ENCODE assay signal across 17 cellular contexts in the genomic region with DNA sequence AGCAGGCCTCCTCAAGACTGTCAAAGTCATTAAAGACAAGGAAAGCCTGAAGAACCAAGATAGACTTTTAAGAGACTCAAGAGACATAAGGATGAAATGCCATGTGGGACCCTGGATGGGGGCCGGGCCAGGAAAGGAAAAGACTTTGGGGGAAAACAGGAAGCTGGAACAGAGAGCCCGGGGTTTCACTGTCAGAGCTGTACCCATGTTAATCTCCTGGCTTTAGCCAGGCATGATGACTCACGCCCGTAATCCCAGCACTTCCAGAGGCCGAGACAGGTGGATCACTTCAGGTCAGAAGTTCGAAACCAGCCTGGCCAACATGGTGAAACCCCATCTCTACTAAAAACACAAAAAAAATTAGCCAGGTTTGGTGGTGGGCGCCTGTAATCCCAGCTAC.
"Had no signal": no experiment of that assay in that cellular context is flagged by ENCODE, and none has a peak within 500 bp of the region (broad histone marks: within the 10 kb centered on the region; RNA-seq: fewer than 3 reads in every experiment).

No MANE protein-coding gene starts in this region.

- H3K4me3 Mint-ChIP-seq: activated naive CD8-positive, alpha-beta T cell treated with anti-CD3 and anti-CD28 coated beads, Interleukin-2, amount 10 ng/mL, durations not matched to agents 7 days and 5 days; central memory CD8-positive, alpha-beta T cell; natural killer cell; stimulated activated memory B cell treated with anti-CD40 and anti-IgM and Interleukin-4, amounts not matched to agents 10 μg/mL and 1 μg/mL and 100 μg/mL, for 72 hours had no signal

- H3K27ac ChIP-seq: brain microvascular endothelial cell, coronary artery, right atrium auricular region had no signal

- H3K27me3 ChIP-seq: brain microvascular endothelial cell, esophagus muscularis mucosa, right atrium auricular region had no signal

- H3K36me3 Mint-ChIP-seq: natural killer cell had no signal

- ATAC-seq: natural killer cell; stimulated activated memory B cell treated with anti-CD40 and anti-IgM and Interleukin-4, amounts not matched to agents 10 μg/mL and 1 μg/mL and 100 μg/mL, for 72 hours had no signal

- DNase-seq: activated CD4-positive, alpha-beta T cell treated with anti-CD3 and anti-CD28 coated beads for 1 hour; activated effector memory CD4-positive, alpha-beta T cell treated with anti-CD3 and anti-CD28 coated beads, Interleukin-2, amount 50 U/mL, for 16 hours; activated naive CD8-positive, alpha-beta T cell treated with anti-CD3 and anti-CD28 coated beads, Interleukin-2, amount 10 ng/mL, durations not matched to agents 7 days and 5 days; brain microvascular endothelial cell; glutamatergic neuron; hypothalamus; kidney glomerular epithelial cell; mesenchymal stem cell; natural killer cell; nucleus accumbens; stimulated activated CD4-positive, alpha-beta T cell treated with anti-CD3 and anti-CD28 coated beads, Interleukin-2, amount 100 ng/mL, for 48 hours; T-helper 9 cell had no signal

- H3K27ac Mint-ChIP-seq: activated naive CD8-positive, alpha-beta T cell treated with anti-CD3 and anti-CD28 coated beads, Interleukin-2, amount 10 ng/mL, durations not matched to agents 7 days and 5 days; natural killer cell; stimulated activated memory B cell treated with anti-CD40 and anti-IgM and Interleukin-4, amounts not matched to agents 10 μg/mL and 1 μg/mL and 100 μg/mL, for 72 hours had no signal

- H3K4me3 ChIP-seq: coronary artery, esophagus muscularis mucosa, right atrium auricular region had no signal

- H3K9me3 ChIP-seq: esophagus muscularis mucosa, right atrium auricular region had no signal

- H3K27me3 Mint-ChIP-seq: activated naive CD8-positive, alpha-beta T cell treated with anti-CD3 and anti-CD28 coated beads, Interleukin-2, amount 10 ng/mL, durations not matched to agents 7 days and 5 days; central memory CD8-positive, alpha-beta T cell; stimulated activated memory B cell treated with anti-CD40 and anti-IgM and Interleukin-4, amounts not matched to agents 10 μg/mL and 1 μg/mL and 100 μg/mL, for 72 hours had no signal

- H3K9me3 Mint-ChIP-seq: activated naive CD8-positive, alpha-beta T cell treated with anti-CD3 and anti-CD28 coated beads, Interleukin-2, amount 10 ng/mL, durations not matched to agents 7 days and 5 days; central memory CD8-positive, alpha-beta T cell; natural killer cell; stimulated activated memory B cell treated with anti-CD40 and anti-IgM and Interleukin-4, amounts not matched to agents 10 μg/mL and 1 μg/mL and 100 μg/mL, for 72 hours had no signal
